1 cellular context compared by ENCODE assay signal in the genomic region with DNA sequence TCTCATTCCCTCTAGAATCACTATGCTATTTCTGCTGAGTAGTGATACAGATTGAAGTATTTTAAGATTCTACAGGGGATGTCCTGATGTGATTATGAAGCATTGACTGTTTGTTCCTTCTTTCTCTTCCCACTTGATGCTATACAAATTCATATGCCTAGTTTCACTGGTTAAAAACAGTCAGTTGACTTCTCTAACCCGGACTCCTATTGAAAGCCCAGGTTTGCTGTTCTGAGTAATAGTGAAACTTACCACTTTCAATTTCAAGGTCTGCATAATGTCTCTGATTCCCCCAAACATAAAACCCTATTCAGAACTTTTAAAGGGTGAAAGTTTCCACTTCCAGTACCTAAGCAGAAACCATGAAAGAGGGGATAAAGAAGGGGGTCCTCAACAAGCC.
TF ChIP-seq lines count a peak whose summit lies in the region.

No MANE protein-coding gene starts in this region.

TF ChIP-seq in GM12878, 131 proteins besides CTCF, POLR2A, EP300 and RAD21 (continued from another document):
- TF ChIP-seq BHLHE40 (IDR thresholded peaks at IDR 0.05; ENCODE audit: borderline replicate concordance in 1 of 2, low read depth in 2 of 2, low read length in 1 of 2) (0 out of 4 replicates have a peak, but pooled peaks of 1 of the 2 experiments have one; percentile 10), ZNF24 (IDR thresholded peaks at IDR 0.05) (0 out of 2 replicates have a peak, but pooled peaks have one; percentile 24), JUNB (IDR thresholded peaks at IDR 0.05) (peak; percentile 94), PML (IDR thresholded peaks at IDR 0.05; ENCODE audit: low read length) (0 out of 2 replicates have a peak, but pooled peaks have one; percentile 27), JUND (IDR thresholded peaks at IDR 0.05; ENCODE audit: low read depth, low read length) (peak; percentile 82; the same call in 1 of the 2 replicates), ZSCAN29 (IDR thresholded peaks at IDR 0.05) (no peak), RCOR1 (conservative IDR thresholded peaks at IDR 0.05; ENCODE audit: low read depth, low read length) (0 out of 2 replicates have a peak, but pooled peaks have one; percentile 50), IKZF2 (IDR thresholded peaks at IDR 0.05) (peak; percentile 82 to 87), ETV6 (conservative IDR thresholded peaks at IDR 0.05 in 1 of 2, IDR thresholded peaks at IDR 0.05 in 1 of 2; ENCODE audit: borderline replicate concordance in 1 of 2, low read depth in 1 of 2) (peak in 1 of 2 experiments; percentile 70; a peak in 1 of 4 replicates), RAD51 (IDR thresholded peaks at IDR 0.05) (peak; percentile 55; the same call in 1 of the 2 replicates), TCF3 (IDR thresholded peaks at IDR 0.05; ENCODE audit: borderline replicate concordance, insufficient read depth, low read depth, low read length) (no peak), YY1 (IDR thresholded peaks at IDR 0.05; ENCODE audit: low read depth, low read length) (no peak), BACH1 (IDR thresholded peaks at IDR 0.05; ENCODE audit: borderline replicate concordance) (peak; percentile 66; the same call in 1 of the 2 replicates), GABPA (IDR thresholded peaks at IDR 0.05; ENCODE audit: low read depth) (0 out of 2 replicates have a peak, but pooled peaks have one; percentile 44), KAT2A (conservative IDR thresholded peaks at IDR 0.05; ENCODE audit: control insufficient read depth, low read depth, low read length) (no peak), RB1 (IDR thresholded peaks at IDR 0.05; ENCODE audit: borderline replicate concordance) (no peak), ATF7 (IDR thresholded peaks at IDR 0.05; ENCODE audit: low read depth) (0 out of 2 replicates have a peak, but pooled peaks have one; percentile 42), ZNF217 (IDR thresholded peaks at IDR 0.05) (peak; percentile 86), PAX5 (IDR thresholded peaks at IDR 0.05; ENCODE audit: borderline replicate concordance, low read depth, low read length) (0 out of 2 replicates have a peak, but pooled peaks have one; percentile 28), BMI1 (IDR thresholded peaks at IDR 0.05; ENCODE audit: borderline replicate concordance) (0 out of 2 replicates have a peak, but pooled peaks have one; percentile 25), TBL1XR1 (IDR thresholded peaks at IDR 0.05; ENCODE audit: low read depth, low read length) (0 out of 2 replicates have a peak, but pooled peaks have one; percentile 58), TCF12 (IDR thresholded peaks at IDR 0.05; ENCODE audit: low read depth, low read length) (no peak), FOXM1 (IDR thresholded peaks at IDR 0.05; ENCODE audit: low read depth, low read length) (peak; percentile 81), NFXL1 (IDR thresholded peaks at IDR 0.05; ENCODE audit: borderline replicate concordance) (no peak), MEF2A (IDR thresholded peaks at IDR 0.05; ENCODE audit: insufficient read depth, low read depth, low read length) (0 out of 2 replicates have a peak, but pooled peaks have one; percentile 53), NFIC (IDR thresholded peaks at IDR 0.05; ENCODE audit: low read depth, low read length) (peak; percentile 88), MTA2 (IDR thresholded peaks at IDR 0.05; ENCODE audit: low read depth) (peak; percentile 72), IRF4 (IDR thresholded peaks at IDR 0.05; ENCODE audit: low read depth, low read length) (peak; percentile 85), ZNF384 (IDR thresholded peaks at IDR 0.05; ENCODE audit: borderline replicate concordance, low read depth, low read length) (no peak), SIN3A (IDR thresholded peaks at IDR 0.05; ENCODE audit: low read depth, low read length) (no peak), HCFC1 (IDR thresholded peaks at IDR 0.05; ENCODE audit: low read length) (no peak), EED (IDR thresholded peaks at IDR 0.05; ENCODE audit: low read depth) (peak; percentile 64), CBX5 (IDR thresholded peaks at IDR 0.05; ENCODE audit: low read depth) (peak; percentile 93), YBX1 (IDR thresholded peaks at IDR 0.05) (no peak), MTA3 (IDR thresholded peaks at IDR 0.05; ENCODE audit: borderline replicate concordance, low read length) (peak; percentile 86; the same call in 1 of the 2 replicates), NR2F1 (conservative IDR thresholded peaks at IDR 0.05) (peak; percentile 57), ASH2L (IDR thresholded peaks at IDR 0.05; ENCODE audit: borderline replicate concordance, low read depth) (no peak)
- TF ChIP-seq, protein P1, sequence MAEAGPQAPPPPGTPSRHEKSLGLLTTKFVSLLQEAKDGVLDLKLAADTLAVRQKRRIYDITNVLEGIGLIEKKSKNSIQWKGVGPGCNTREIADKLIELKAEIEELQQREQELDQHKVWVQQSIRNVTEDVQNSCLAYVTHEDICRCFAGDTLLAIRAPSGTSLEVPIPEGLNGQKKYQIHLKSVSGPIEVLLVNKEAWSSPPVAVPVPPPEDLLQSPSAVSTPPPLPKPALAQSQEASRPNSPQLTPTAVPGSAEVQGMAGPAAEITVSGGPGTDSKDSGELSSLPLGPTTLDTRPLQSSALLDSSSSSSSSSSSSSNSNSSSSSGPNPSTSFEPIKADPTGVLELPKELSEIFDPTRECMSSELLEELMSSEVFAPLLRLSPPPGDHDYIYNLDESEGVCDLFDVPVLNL (IDR thresholded peaks at IDR 0.05; ENCODE audit: low read depth, low read length) = no peak
- TF ChIP-seq, protein P2, sequence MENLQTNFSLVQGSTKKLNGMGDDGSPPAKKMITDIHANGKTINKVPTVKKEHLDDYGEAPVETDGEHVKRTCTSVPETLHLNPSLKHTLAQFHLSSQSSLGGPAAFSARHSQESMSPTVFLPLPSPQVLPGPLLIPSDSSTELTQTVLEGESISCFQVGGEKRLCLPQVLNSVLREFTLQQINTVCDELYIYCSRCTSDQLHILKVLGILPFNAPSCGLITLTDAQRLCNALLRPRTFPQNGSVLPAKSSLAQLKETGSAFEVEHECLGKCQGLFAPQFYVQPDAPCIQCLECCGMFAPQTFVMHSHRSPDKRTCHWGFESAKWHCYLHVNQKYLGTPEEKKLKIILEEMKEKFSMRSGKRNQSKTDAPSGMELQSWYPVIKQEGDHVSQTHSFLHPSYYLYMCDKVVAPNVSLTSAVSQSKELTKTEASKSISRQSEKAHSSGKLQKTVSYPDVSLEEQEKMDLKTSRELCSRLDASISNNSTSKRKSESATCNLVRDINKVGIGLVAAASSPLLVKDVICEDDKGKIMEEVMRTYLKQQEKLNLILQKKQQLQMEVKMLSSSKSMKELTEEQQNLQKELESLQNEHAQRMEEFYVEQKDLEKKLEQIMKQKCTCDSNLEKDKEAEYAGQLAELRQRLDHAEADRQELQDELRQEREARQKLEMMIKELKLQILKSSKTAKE (IDR thresholded peaks at IDR 0.05; ENCODE audit: low read depth, poor library complexity, severe bottlenecking) = peak; percentile 72
- TF ChIP-seq, protein P3, sequence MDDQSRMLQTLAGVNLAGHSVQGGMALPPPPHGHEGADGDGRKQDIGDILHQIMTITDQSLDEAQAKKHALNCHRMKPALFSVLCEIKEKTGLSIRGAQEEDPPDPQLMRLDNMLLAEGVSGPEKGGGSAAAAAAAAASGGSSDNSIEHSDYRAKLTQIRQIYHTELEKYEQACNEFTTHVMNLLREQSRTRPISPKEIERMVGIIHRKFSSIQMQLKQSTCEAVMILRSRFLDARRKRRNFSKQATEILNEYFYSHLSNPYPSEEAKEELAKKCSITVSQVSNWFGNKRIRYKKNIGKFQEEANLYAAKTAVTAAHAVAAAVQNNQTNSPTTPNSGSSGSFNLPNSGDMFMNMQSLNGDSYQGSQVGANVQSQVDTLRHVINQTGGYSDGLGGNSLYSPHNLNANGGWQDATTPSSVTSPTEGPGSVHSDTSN (IDR thresholded peaks at IDR 0.05; ENCODE audit: insufficient replicate concordance, low read depth, low read length) = no peak
